Comparison of ENCODE assay signal across 25 cellular contexts in genomic region chr7:17852361-17852760, GRCh38.
"Had no signal": no experiment of that assay in that cellular context is flagged by ENCODE, and none has a peak within 500 bp of the region (broad histone marks: within the 10 kb centered on the region; RNA-seq: fewer than 3 reads in every experiment).

No MANE protein-coding gene starts in this region.

- H3K27ac ChIP-seq: hepatocyte, left ventricle myocardium inferior, neural progenitor cell, ovary, right atrium auricular region, right lobe of liver, tibial nerve, uterus had no signal

- H3K4me1 ChIP-seq: neural progenitor cell, right atrium auricular region, right lobe of liver, tibial nerve, uterus had no signal

- H3K9me3 ChIP-seq: ovary, right lobe of liver had no signal

- ATAC-seq: right lobe of liver; stimulated activated memory B cell treated with anti-CD40 and anti-IgM and Interleukin-4, amounts not matched to agents 10 μg/mL and 1 μg/mL and 100 μg/mL, for 72 hours; stimulated activated naive CD8-positive, alpha-beta T cell treated with anti-CD3 and anti-CD28 coated beads, Interleukin-15, amount 100 ng/mL, for 72 hours had no signal

- H3K27me3 Mint-ChIP-seq: naive B cell; progenitor cell of endocrine pancreas; stimulated activated memory B cell treated with anti-CD40 and anti-IgM and Interleukin-4, amounts not matched to agents 10 μg/mL and 1 μg/mL and 100 μg/mL, for 72 hours; stimulated activated naive CD8-positive, alpha-beta T cell treated with anti-CD3 and anti-CD28 coated beads, Interleukin-15, amount 100 ng/mL, for 72 hours; type B pancreatic cell had no signal

- DNase-seq: islet precursor cell; left ventricle myocardium inferior; mesendoderm; naive B cell; ovary; right lobe of liver; stimulated activated CD4-positive, alpha-beta T cell treated with anti-CD3 and anti-CD28 coated beads, Interleukin-1b, Interleukin-23, amount 100 ng/mL, for 48 hours; stimulated activated CD4-positive, alpha-beta T cell treated with anti-CD3 and anti-CD28 coated beads, Interleukin-2, amount 100 ng/mL, for 48 hours; stimulated activated CD4-positive, alpha-beta T cell treated with anti-CD3 and anti-CD28 coated beads, Interleukin-4, amount 100 ng/mL, for 4 hours; stimulated activated CD8-positive, alpha-beta memory T cell treated with anti-CD3 and anti-CD28 coated beads, Interleukin-4, amount 100 ng/mL, for 48 hours; stimulated activated naive CD4-positive, alpha-beta T cell treated with Interleukin-2 at 50 U/mL for 16 hours; stimulated activated naive CD8-positive, alpha-beta T cell treated with anti-CD3 and anti-CD28 coated beads, Interleukin-15, amount 100 ng/mL, for 72 hours; substantia nigra; uterus had no signal

- H3K27ac Mint-ChIP-seq: mesothelial cell of epicardium; nephron; neural progenitor cell; stimulated activated memory B cell treated with anti-CD40 and anti-IgM and Interleukin-4, amounts not matched to agents 10 μg/mL and 1 μg/mL and 100 μg/mL, for 72 hours; type B pancreatic cell had no signal

- H3K4me3 Mint-ChIP-seq: mesothelial cell of epicardium; naive B cell; nephron; neural progenitor cell; stimulated activated memory B cell treated with anti-CD40 and anti-IgM and Interleukin-4, amounts not matched to agents 10 μg/mL and 1 μg/mL and 100 μg/mL, for 72 hours; stimulated activated naive CD8-positive, alpha-beta T cell treated with anti-CD3 and anti-CD28 coated beads, Interleukin-15, amount 100 ng/mL, for 72 hours; type B pancreatic cell had no signal

- H3K4me1 Mint-ChIP-seq: nephron, neural progenitor cell had no signal

- H3K36me3 ChIP-seq: neural progenitor cell, ovary, right lobe of liver, uterus had no signal

- H3K4me3 ChIP-seq: hepatocyte, left ventricle myocardium inferior, lung, neural progenitor cell, ovary, right atrium auricular region, right lobe of liver, smooth muscle cell, tibial nerve, uterus had no signal

- H3K27me3 ChIP-seq: hepatocyte, neural progenitor cell, ovary, right atrium auricular region, right lobe of liver, tibial nerve, uterus had no signal
